27 cellular contexts compared by ENCODE assay signal in the genomic region with DNA sequence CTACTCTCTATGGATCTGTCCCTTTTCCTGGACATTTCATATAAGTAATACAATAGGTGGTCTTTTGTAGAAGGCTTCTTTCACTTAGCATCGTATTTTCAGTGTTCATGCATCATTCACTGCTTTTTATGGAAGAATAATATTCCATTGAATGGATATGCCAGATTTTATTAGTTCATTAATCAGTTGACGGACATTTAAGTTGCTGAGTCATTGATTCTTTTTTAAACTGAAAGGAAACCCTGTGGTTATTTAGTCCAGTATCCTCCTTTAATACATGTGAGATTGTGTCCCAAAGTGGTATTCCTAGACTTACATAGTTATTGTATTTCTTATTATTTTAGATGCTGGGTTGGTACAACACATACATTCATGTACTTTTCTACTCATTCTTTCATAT.
"Had no signal": no experiment of that assay in that cellular context is flagged by ENCODE, and none has a peak within 500 bp of the region (broad histone marks: within the 10 kb centered on the region; RNA-seq: fewer than 3 reads in every experiment).

No MANE protein-coding gene starts in this region.

- DNase-seq: natural killer cell; occipital lobe; ovary; posterior cingulate gyrus; psoas muscle; right cardiac atrium; spleen; stimulated activated CD4-positive, alpha-beta T cell treated with anti-CD3 and anti-CD28 coated beads, Interleukin-12 subunit alpha, Interleukin-12 subunit beta, amount 100 ng/mL, for 4 hours; stimulated activated CD4-positive, alpha-beta T cell treated with anti-CD3 and anti-CD28 coated beads, Interleukin-1b, Interleukin-23, amount 100 ng/mL, for 48 hours; stimulated activated CD4-positive, alpha-beta T cell treated with anti-CD3 and anti-CD28 coated beads, Interleukin-4, amount 100 ng/mL, for 1 hour; stimulated activated CD4-positive, alpha-beta T cell treated with anti-CD3 and anti-CD28 coated beads, Interleukin-4, amount 100 ng/mL, for 4 hours; stimulated activated CD8-positive, alpha-beta memory T cell treated with anti-CD3 and anti-CD28 coated beads, Interleukin-4, amount 100 ng/mL, for 48 hours; stimulated activated naive CD4-positive, alpha-beta T cell; stomach; thyroid gland; trophoblast cell; upper lobe of left lung had no signal

- H3K27me3 ChIP-seq: neural progenitor cell, ovary, spleen, stomach, thyroid gland, tibial nerve, upper lobe of left lung, vagina had no signal

- ATAC-seq: natural killer cell; psoas muscle; right cardiac atrium; sciatic nerve; stimulated activated memory B cell treated with anti-CD40 and anti-IgM and Interleukin-4, amounts not matched to agents 10 μg/mL and 1 μg/mL and 100 μg/mL, for 72 hours had no signal

- H3K4me1 ChIP-seq: parathyroid adenoma, psoas muscle, spleen, stomach, thyroid gland, tibial nerve, upper lobe of left lung, vagina had no signal

- FAIRE-seq: urothelium cell line had no signal

- H3K9me3 ChIP-seq: ovary, psoas muscle, spleen, stomach, thoracic aorta, thyroid gland, tibial nerve, upper lobe of left lung, vagina had no signal

- H3K27ac ChIP-seq: ovary, parathyroid adenoma, psoas muscle, skin epidermis, spleen, stomach, thoracic aorta, thyroid gland, tibial nerve, upper lobe of left lung, vagina had no signal

- H3K36me3 ChIP-seq: neural progenitor cell, ovary, spleen, stomach, thoracic aorta, thyroid gland, tibial nerve, upper lobe of left lung, vagina had no signal

- H3K9ac ChIP-seq: neural progenitor cell, parathyroid adenoma had no signal

- H3K4me2 ChIP-seq: smooth muscle cell had no signal

- H3K4me3 ChIP-seq: neural progenitor cell, ovary, psoas muscle, skin epidermis, smooth muscle cell, spleen, stomach, thoracic aorta, thyroid gland, tibial nerve, upper lobe of left lung, vagina had no signal

- H2AFZ ChIP-seq: neural progenitor cell, parathyroid adenoma had no signal

- H3K79me2 ChIP-seq: parathyroid adenoma had no signal
